9 cellular contexts compared by ENCODE assay signal in genomic region chr9:123335227-123335985, GRCh38. TPM values are rescaled to one million over a fixed set of nuclear protein-coding genes. Genes with fewer than 3 reads are reported as not detected.
DNase-seq lines count a peak whose midpoint lies in the region; ATAC-seq and TF ChIP-seq lines count a peak whose summit lies in the region.
"Had no signal": no experiment of that assay in that cellular context is flagged by ENCODE, and none has a peak within 500 bp of the region (broad histone marks: within the 10 kb centered on the region; RNA-seq: fewer than 3 reads in every experiment).

No MANE protein-coding gene starts in this region.

- CTCF ChIA-PET in SK-N-SH (lab: Yijun Ruan, JAX): interaction anchor here (0.9 to 7.0 kb wide), 2 partner anchors 14 to 19 kb away, joined by 3 to 38 read pairs; no protein-coding TSS in a partner anchor
- CTCF ChIA-PET in activated naive CD4-positive, alpha-beta T cell treated with anti-CD3 and anti-CD28 coated beads, Interleukin-2, amount 10 ng/mL, durations not matched to agents 7 days and 5 days (lab: Charles Lee): no interaction called here
- CTCF ChIA-PET in MCF 10A (lab: Yijun Ruan, JAX): interaction anchor here (0.6 to 2.3 kb wide), 7 partner anchors 9 to 340 kb away, joined by 3 to 17 read pairs (median 4); no protein-coding TSS in a partner anchor

- H3K4me2 ChIP-seq in SK-N-SH: no peak overlapping the region

- H3K27me3 Mint-ChIP-seq in activated naive CD4-positive, alpha-beta T cell treated with anti-CD3 and anti-CD28 coated beads, Interleukin-2, amount 10 ng/mL, durations not matched to agents 7 days and 5 days: peaks cover 4% of the 10 kb centered on the region
- H3K27me3 Mint-ChIP-seq in MCF 10A (ENCODE audit: insufficient read depth, unreplicated experiment): no peaks in the 10 kb centered on the region

- H3K4me1 Mint-ChIP-seq in activated naive CD4-positive, alpha-beta T cell treated with anti-CD3 and anti-CD28 coated beads, Interleukin-2, amount 10 ng/mL, durations not matched to agents 7 days and 5 days: peaks cover 30% of the 10 kb centered on the region
- peaks cover 10% of the 10 kb centered on the region for H3K4me1 Mint-ChIP-seq in MCF 10A (ENCODE audit: insufficient read depth, unreplicated experiment)

- no peak for TF ChIP-seq RAD21 in SK-N-SH (IDR thresholded peaks at IDR 0.05; ENCODE audit: low read length)

- DNase-seq in SK-N-SH (no peak), amniotic stem cell (lab: John Stamatoyannopoulos, UW) (peak; percentile 66), kidney tubule cell (ENCODE audit: low spot score) (peak; percentile 76), MCF 10A (ENCODE audit: unreplicated experiment) (no peak), SIG-M5 (lab: John Stamatoyannopoulos, UW) (no peak)
- no peak for DNase-seq in activated naive CD4-positive, alpha-beta T cell treated with anti-CD3 and anti-CD28 coated beads, Interleukin-2, amount 10 ng/mL, durations not matched to agents 7 days and 5 days
- DNase-seq: AML-193 had no signal

- no peak overlapping the region for H3K9ac ChIP-seq in SK-N-SH

- no peaks in the 10 kb centered on the region for H3K9me3 ChIP-seq in SK-N-SH

- H4K20me1 ChIP-seq in SK-N-SH (ENCODE audit: insufficient read depth): no peaks in the 10 kb centered on the region

- intact Hi-C loops in MCF 10A (cut with micrococcal nuclease): no loop called here

- WGBS in SK-N-SH (ENCODE audit: low lambda C conversion rate): 56% methylated on average over 8 of the region's 9 CpGs

- no peak overlapping the region for H3K27ac Mint-ChIP-seq in activated naive CD4-positive, alpha-beta T cell treated with anti-CD3 and anti-CD28 coated beads, Interleukin-2, amount 10 ng/mL, durations not matched to agents 7 days and 5 days
- no peak overlapping the region for H3K27ac Mint-ChIP-seq in MCF 10A (ENCODE audit: low read depth, unreplicated experiment)

- TF ChIP-seq CTCF in SK-N-SH (IDR thresholded peaks at IDR 0.05) (no peak), MCF 10A (IDR thresholded peaks at IDR 0.05; ENCODE audit: unreplicated experiment) (no peak)

- H3K36me3 Mint-ChIP-seq in activated naive CD4-positive, alpha-beta T cell treated with anti-CD3 and anti-CD28 coated beads, Interleukin-2, amount 10 ng/mL, durations not matched to agents 7 days and 5 days: no peaks in the 10 kb centered on the region
- H3K36me3 Mint-ChIP-seq in MCF 10A (ENCODE audit: insufficient read depth, unreplicated experiment): no peaks in the 10 kb centered on the region

- H3K4me3 Mint-ChIP-seq in activated naive CD4-positive, alpha-beta T cell treated with anti-CD3 and anti-CD28 coated beads, Interleukin-2, amount 10 ng/mL, durations not matched to agents 7 days and 5 days: no peak overlapping the region
- no peak overlapping the region for H3K4me3 Mint-ChIP-seq in MCF 10A (ENCODE audit: unreplicated experiment)

- H3K4me1 ChIP-seq in SK-N-SH (ENCODE audit: control insufficient read depth in 1 of 2, insufficient read depth in 2 of 2, low read depth in 1 of 2, low read length in 1 of 2): peaks cover 0 to 10% of the 10 kb centered on the region in 2 experiments; a peak in 2 of 4 replicates

- peak; percentile 84 for ATAC-seq in SK-N-SH treated with all-trans-retinoic acid at 6 μM for 48 hours

- no peak for TF ChIP-seq EP300 in SK-N-SH (IDR thresholded peaks at IDR 0.05; ENCODE audit: borderline replicate concordance in 1 of 2, low read depth in 1 of 2, low read length in 1 of 2)

- no peaks in the 10 kb centered on the region for H3K9me2 ChIP-seq in SK-N-SH

- no peaks in the 10 kb centered on the region for H3F3A ChIP-seq in SK-N-SH (replicated peaks; ENCODE audit: insufficient read depth)

- no peaks in the 10 kb centered on the region for H3K27me3 ChIP-seq in SK-N-SH (ENCODE audit: insufficient read depth)

- no peak overlapping the region for H2AFZ ChIP-seq in SK-N-SH (ENCODE audit: low read depth)

- POLR2A ChIA-PET in SK-N-SH (lab: Yijun Ruan, JAX): no interaction called here
- POLR2A ChIA-PET in MCF 10A (lab: Yijun Ruan, JAX): no interaction called here

- no peaks in the 10 kb centered on the region for H3K79me2 ChIP-seq in SK-N-SH (ENCODE audit: insufficient read depth)

- H3K27ac ChIP-seq in SK-N-SH (ENCODE audit: low read depth in 2 of 2, low read length in 1 of 2): no peak overlapping the region
- peak overlapping the region; percentile 8 for H3K27ac ChIP-seq in temporal lobe (ENCODE audit: low read depth, low read length)

- no peak overlapping the region for H3K4me3 ChIP-seq in SK-N-SH (ENCODE audit: low read depth in 2 of 2, low read length in 1 of 2)

- BruUV-seq in MCF 10A (replicated peaks; lab: Mats Ljungman, UMichigan): no TSS peak

- no peaks in the 10 kb centered on the region for H3K36me3 ChIP-seq in SK-N-SH (replicated peaks in 1 of 2; ENCODE audit: control insufficient read depth in 1 of 2, insufficient read depth in 2 of 2, low read length in 1 of 2)

- no peaks in the 10 kb centered on the region for H3K9me3 Mint-ChIP-seq in activated naive CD4-positive, alpha-beta T cell treated with anti-CD3 and anti-CD28 coated beads, Interleukin-2, amount 10 ng/mL, durations not matched to agents 7 days and 5 days
- no peaks in the 10 kb centered on the region for H3K9me3 Mint-ChIP-seq in MCF 10A (ENCODE audit: unreplicated experiment)

TF ChIP-seq in SK-N-SH treated with all-trans-retinoic acid at 6 μM for 48 hours, 23 proteins besides CTCF, POLR2A, EP300 and RAD21:
- TF ChIP-seq PPARA (CRISPR knock-in tag; IDR thresholded peaks at IDR 0.05; ENCODE audit: borderline replicate concordance): no peak
- TF ChIP-seq TOX (CRISPR knock-in tag; IDR thresholded peaks at IDR 0.05; ENCODE audit: borderline replicate concordance): no peak
- no peak for TF ChIP-seq BACH2 (CRISPR knock-in tag; IDR thresholded peaks at IDR 0.05; ENCODE audit: borderline replicate concordance)

TF ChIP-seq in SK-N-SH, 30 proteins besides CTCF, POLR2A, EP300 and RAD21:
- TF ChIP-seq JUND (IDR thresholded peaks at IDR 0.05): no peak

RNA-seq across cellular contexts. Expression of gene CRB2, which starts 20.6 kb away (rescaled TPM):
- not detected in 2 replicates for polyA plus RNA-seq in SK-N-SH (2012; rRNA removed)
- under 0.01 TPM in 2 replicates for polyA plus RNA-seq in SK-N-SH (2012; cell fraction: cytosol; rRNA removed)
- polyA plus RNA-seq in SK-N-SH (2012; cell fraction: nucleus; rRNA removed): 0.02 and 0.05 TPM in 2 replicates
- 5.4 TPM for total RNA-seq in temporal lobe
- not detected in 2 replicates for total RNA-seq in MCF 10A (2022)

Comparison
In these comparisons a context has a peak if more than half of its experiments do, and no peak if none do; other contexts are left out.
1. DNase-seq: peak in amniotic stem cell (single experiment) and kidney tubule cell (single experiment); none in SK-N-SH (single experiment), activated naive CD4-positive, alpha-beta T cell treated with anti-CD3 and anti-CD28 coated beads, Interleukin-2, amount 10 ng/mL, durations not matched to agents 7 days and 5 days (single experiment), MCF 10A (single experiment) and SIG-M5 (single experiment).